In the genomic region with DNA sequence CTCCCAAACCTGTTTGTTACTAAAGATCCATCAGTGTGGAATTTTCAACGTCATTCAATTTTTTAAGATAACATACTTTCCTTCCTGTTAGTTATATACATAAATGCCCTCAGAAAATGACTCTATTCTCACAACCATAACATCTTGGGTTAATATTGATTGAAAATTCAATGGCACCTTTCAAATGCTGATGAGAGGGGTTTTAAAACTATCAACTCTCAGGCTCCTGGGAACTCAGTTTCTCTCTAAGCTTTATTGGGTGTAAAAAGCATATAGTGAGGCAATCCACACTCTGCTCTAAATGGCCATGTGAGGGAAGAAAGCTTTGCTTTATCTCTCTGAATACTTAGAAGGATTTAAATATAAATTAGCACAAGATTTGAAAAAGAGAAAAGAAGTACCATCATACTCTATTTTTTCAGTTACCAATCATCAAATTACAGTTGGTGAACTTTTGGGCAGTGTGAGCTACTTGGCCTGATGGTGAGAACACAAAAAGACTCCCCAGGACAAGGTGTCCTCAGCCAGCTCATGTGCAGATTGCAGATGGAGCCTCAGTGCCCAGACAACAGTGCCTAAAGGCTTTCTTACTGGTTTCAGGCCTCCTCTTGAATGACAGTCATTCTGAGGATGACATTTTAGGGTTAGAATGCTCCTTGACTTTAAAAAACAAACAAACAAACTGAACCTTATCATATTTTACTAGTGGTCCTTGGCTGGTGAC, we compare ENCODE assay signal across 1 cellular context.
TF ChIP-seq lines count a peak whose summit lies in the region.

No MANE protein-coding gene starts in this region.

TF ChIP-seq in GM12878, 131 proteins besides CTCF, POLR2A, EP300 and RAD21:
- no peak for TF ChIP-seq RELA (IDR thresholded peaks at IDR 0.05; ENCODE audit: borderline replicate concordance, partially characterized antibody)
- TF ChIP-seq, protein P1, sequence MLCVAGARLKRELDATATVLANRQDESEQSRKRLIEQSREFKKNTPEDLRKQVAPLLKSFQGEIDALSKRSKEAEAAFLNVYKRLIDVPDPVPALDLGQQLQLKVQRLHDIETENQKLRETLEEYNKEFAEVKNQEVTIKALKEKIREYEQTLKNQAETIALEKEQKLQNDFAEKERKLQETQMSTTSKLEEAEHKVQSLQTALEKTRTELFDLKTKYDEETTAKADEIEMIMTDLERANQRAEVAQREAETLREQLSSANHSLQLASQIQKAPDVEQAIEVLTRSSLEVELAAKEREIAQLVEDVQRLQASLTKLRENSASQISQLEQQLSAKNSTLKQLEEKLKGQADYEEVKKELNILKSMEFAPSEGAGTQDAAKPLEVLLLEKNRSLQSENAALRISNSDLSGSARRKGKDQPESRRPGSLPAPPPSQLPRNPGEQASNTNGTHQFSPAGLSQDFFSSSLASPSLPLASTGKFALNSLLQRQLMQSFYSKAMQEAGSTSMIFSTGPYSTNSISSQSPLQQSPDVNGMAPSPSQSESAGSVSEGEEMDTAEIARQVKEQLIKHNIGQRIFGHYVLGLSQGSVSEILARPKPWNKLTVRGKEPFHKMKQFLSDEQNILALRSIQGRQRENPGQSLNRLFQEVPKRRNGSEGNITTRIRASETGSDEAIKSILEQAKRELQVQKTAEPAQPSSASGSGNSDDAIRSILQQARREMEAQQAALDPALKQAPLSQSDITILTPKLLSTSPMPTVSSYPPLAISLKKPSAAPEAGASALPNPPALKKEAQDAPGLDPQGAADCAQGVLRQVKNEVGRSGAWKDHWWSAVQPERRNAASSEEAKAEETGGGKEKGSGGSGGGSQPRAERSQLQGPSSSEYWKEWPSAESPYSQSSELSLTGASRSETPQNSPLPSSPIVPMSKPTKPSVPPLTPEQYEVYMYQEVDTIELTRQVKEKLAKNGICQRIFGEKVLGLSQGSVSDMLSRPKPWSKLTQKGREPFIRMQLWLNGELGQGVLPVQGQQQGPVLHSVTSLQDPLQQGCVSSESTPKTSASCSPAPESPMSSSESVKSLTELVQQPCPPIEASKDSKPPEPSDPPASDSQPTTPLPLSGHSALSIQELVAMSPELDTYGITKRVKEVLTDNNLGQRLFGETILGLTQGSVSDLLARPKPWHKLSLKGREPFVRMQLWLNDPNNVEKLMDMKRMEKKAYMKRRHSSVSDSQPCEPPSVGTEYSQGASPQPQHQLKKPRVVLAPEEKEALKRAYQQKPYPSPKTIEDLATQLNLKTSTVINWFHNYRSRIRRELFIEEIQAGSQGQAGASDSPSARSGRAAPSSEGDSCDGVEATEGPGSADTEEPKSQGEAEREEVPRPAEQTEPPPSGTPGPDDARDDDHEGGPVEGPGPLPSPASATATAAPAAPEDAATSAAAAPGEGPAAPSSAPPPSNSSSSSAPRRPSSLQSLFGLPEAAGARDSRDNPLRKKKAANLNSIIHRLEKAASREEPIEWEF (IDR thresholded peaks at IDR 0.05; ENCODE audit: insufficient replicate concordance, low read depth, low read length): no peak
- no peak for TF ChIP-seq EGR1 (IDR thresholded peaks at IDR 0.05; ENCODE audit: borderline replicate concordance in 1 of 2, low read depth in 2 of 2, low read length in 2 of 2)
- TF ChIP-seq, protein P2, sequence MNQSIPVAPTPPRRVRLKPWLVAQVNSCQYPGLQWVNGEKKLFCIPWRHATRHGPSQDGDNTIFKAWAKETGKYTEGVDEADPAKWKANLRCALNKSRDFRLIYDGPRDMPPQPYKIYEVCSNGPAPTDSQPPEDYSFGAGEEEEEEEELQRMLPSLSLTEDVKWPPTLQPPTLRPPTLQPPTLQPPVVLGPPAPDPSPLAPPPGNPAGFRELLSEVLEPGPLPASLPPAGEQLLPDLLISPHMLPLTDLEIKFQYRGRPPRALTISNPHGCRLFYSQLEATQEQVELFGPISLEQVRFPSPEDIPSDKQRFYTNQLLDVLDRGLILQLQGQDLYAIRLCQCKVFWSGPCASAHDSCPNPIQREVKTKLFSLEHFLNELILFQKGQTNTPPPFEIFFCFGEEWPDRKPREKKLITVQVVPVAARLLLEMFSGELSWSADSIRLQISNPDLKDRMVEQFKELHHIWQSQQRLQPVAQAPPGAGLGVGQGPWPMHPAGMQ (IDR thresholded peaks at IDR 0.05; ENCODE audit: borderline replicate concordance): no peak
- TF ChIP-seq, protein P3, sequence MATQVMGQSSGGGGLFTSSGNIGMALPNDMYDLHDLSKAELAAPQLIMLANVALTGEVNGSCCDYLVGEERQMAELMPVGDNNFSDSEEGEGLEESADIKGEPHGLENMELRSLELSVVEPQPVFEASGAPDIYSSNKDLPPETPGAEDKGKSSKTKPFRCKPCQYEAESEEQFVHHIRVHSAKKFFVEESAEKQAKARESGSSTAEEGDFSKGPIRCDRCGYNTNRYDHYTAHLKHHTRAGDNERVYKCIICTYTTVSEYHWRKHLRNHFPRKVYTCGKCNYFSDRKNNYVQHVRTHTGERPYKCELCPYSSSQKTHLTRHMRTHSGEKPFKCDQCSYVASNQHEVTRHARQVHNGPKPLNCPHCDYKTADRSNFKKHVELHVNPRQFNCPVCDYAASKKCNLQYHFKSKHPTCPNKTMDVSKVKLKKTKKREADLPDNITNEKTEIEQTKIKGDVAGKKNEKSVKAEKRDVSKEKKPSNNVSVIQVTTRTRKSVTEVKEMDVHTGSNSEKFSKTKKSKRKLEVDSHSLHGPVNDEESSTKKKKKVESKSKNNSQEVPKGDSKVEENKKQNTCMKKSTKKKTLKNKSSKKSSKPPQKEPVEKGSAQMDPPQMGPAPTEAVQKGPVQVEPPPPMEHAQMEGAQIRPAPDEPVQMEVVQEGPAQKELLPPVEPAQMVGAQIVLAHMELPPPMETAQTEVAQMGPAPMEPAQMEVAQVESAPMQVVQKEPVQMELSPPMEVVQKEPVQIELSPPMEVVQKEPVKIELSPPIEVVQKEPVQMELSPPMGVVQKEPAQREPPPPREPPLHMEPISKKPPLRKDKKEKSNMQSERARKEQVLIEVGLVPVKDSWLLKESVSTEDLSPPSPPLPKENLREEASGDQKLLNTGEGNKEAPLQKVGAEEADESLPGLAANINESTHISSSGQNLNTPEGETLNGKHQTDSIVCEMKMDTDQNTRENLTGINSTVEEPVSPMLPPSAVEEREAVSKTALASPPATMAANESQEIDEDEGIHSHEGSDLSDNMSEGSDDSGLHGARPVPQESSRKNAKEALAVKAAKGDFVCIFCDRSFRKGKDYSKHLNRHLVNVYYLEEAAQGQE (IDR thresholded peaks at IDR 0.05; ENCODE audit: low read depth, low read length): no peak
- TF ChIP-seq YY1 (IDR thresholded peaks at IDR 0.05; ENCODE audit: low read depth, low read length): no peak
- no peak for TF ChIP-seq TARDBP (IDR thresholded peaks at IDR 0.05; ENCODE audit: borderline replicate concordance)
- TF ChIP-seq, protein P4, sequence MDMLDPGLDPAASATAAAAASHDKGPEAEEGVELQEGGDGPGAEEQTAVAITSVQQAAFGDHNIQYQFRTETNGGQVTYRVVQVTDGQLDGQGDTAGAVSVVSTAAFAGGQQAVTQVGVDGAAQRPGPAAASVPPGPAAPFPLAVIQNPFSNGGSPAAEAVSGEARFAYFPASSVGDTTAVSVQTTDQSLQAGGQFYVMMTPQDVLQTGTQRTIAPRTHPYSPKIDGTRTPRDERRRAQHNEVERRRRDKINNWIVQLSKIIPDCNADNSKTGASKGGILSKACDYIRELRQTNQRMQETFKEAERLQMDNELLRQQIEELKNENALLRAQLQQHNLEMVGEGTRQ (IDR thresholded peaks at IDR 0.05; ENCODE audit: borderline replicate concordance, low read depth, low read length): no peak
- no peak for TF ChIP-seq EED (IDR thresholded peaks at IDR 0.05; ENCODE audit: low read depth)
- no peak for TF ChIP-seq SIN3A (IDR thresholded peaks at IDR 0.05; ENCODE audit: low read depth, low read length)
- TF ChIP-seq, protein P5, sequence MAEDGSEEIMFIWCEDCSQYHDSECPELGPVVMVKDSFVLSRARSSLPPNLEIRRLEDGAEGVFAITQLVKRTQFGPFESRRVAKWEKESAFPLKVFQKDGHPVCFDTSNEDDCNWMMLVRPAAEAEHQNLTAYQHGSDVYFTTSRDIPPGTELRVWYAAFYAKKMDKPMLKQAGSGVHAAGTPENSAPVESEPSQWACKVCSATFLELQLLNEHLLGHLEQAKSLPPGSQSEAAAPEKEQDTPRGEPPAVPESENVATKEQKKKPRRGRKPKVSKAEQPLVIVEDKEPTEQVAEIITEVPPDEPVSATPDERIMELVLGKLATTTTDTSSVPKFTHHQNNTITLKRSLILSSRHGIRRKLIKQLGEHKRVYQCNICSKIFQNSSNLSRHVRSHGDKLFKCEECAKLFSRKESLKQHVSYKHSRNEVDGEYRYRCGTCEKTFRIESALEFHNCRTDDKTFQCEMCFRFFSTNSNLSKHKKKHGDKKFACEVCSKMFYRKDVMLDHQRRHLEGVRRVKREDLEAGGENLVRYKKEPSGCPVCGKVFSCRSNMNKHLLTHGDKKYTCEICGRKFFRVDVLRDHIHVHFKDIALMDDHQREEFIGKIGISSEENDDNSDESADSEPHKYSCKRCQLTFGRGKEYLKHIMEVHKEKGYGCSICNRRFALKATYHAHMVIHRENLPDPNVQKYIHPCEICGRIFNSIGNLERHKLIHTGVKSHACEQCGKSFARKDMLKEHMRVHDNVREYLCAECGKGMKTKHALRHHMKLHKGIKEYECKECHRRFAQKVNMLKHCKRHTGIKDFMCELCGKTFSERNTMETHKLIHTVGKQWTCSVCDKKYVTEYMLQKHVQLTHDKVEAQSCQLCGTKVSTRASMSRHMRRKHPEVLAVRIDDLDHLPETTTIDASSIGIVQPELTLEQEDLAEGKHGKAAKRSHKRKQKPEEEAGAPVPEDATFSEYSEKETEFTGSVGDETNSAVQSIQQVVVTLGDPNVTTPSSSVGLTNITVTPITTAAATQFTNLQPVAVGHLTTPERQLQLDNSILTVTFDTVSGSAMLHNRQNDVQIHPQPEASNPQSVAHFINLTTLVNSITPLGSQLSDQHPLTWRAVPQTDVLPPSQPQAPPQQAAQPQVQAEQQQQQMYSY (CRISPR knock-in tag; IDR thresholded peaks at IDR 0.05): no peak
- TF ChIP-seq CREB1 (IDR thresholded peaks at IDR 0.05; ENCODE audit: low read depth): no peak
- TF ChIP-seq RCOR1 (conservative IDR thresholded peaks at IDR 0.05; ENCODE audit: low read depth, low read length): no peak
- no peak for TF ChIP-seq YBX1 (IDR thresholded peaks at IDR 0.05)
- TF ChIP-seq HDAC2 (IDR thresholded peaks at IDR 0.05): no peak
- TF ChIP-seq MTA2 (IDR thresholded peaks at IDR 0.05; ENCODE audit: low read depth): no peak
- no peak for TF ChIP-seq ZZZ3 (IDR thresholded peaks at IDR 0.05; ENCODE audit: control insufficient read depth, insufficient read length, low read depth)
- no peak for TF ChIP-seq SUPT20H (IDR thresholded peaks at IDR 0.05; ENCODE audit: borderline replicate concordance, control insufficient read depth, low read depth, low read length)
TF ChIP-seq in GM12878: peak in this region for 0.
